3 cellular contexts compared by ENCODE assay signal in the genomic region with DNA sequence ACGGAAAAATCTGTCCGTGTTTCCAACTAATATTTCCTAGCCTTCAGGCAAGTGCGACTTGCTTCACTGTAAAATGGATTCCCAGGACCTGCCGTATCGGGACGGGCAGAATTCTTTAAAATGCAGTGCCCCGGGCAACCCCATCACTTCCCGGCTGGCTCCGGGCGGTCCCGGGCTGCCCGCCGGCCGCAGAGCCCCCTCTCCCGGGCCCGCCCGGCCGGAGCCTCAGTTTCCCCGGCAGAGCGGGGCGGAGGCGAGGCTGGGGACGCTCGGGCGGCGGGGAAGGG.
TF ChIP-seq lines count a peak whose summit lies in the region.

No MANE protein-coding gene starts in this region.

TF ChIP-seq in SK-N-SH, 30 proteins besides CTCF, POLR2A, EP300 and RAD21:
- no peak for TF ChIP-seq POLR2AphosphoS5 (IDR thresholded peaks at IDR 0.05; ENCODE audit: low read depth, low read length)
TF ChIP-seq in SK-N-SH: peak in this region for 0.

TF ChIP-seq in SK-N-SH treated with all-trans-retinoic acid at 6 μM for 48 hours, 23 proteins besides CTCF, POLR2A, EP300 and RAD21:
- TF ChIP-seq ZFP3 (CRISPR knock-in tag; IDR thresholded peaks at IDR 0.05) = no peak
- TF ChIP-seq, protein P1, sequence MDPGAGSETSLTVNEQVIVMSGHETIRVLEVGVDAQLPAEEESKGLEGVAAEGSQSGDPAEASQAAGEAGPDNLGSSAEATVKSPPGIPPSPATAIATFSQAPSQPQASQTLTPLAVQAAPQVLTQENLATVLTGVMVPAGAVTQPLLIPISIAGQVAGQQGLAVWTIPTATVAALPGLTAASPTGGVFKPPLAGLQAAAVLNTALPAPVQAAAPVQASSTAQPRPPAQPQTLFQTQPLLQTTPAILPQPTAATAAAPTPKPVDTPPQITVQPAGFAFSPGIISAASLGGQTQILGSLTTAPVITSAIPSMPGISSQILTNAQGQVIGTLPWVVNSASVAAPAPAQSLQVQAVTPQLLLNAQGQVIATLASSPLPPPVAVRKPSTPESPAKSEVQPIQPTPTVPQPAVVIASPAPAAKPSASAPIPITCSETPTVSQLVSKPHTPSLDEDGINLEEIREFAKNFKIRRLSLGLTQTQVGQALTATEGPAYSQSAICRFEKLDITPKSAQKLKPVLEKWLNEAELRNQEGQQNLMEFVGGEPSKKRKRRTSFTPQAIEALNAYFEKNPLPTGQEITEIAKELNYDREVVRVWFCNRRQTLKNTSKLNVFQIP (CRISPR knock-in tag; IDR thresholded peaks at IDR 0.05; ENCODE audit: borderline replicate concordance, low read depth) = no peak
- TF ChIP-seq ZNF8 (CRISPR knock-in tag; IDR thresholded peaks at IDR 0.05) = no peak

TF ChIP-seq in neural cell, 6 proteins besides CTCF, POLR2A, EP300 and RAD21:
- TF ChIP-seq SMC3 (conservative IDR thresholded peaks at IDR 0.05; ENCODE audit: poor library complexity) = no peak
- no peak for TF ChIP-seq MXI1 (conservative IDR thresholded peaks at IDR 0.05; ENCODE audit: poor library complexity, severe bottlenecking)
- TF ChIP-seq POLR2AphosphoS5 (IDR thresholded peaks at IDR 0.05) = no peak
- peak; percentile 55 for TF ChIP-seq EZH2 (IDR thresholded peaks at IDR 0.05; ENCODE audit: borderline replicate concordance, insufficient read depth, low read length, poor library complexity, severe bottlenecking)
- TF ChIP-seq, protein P2, sequence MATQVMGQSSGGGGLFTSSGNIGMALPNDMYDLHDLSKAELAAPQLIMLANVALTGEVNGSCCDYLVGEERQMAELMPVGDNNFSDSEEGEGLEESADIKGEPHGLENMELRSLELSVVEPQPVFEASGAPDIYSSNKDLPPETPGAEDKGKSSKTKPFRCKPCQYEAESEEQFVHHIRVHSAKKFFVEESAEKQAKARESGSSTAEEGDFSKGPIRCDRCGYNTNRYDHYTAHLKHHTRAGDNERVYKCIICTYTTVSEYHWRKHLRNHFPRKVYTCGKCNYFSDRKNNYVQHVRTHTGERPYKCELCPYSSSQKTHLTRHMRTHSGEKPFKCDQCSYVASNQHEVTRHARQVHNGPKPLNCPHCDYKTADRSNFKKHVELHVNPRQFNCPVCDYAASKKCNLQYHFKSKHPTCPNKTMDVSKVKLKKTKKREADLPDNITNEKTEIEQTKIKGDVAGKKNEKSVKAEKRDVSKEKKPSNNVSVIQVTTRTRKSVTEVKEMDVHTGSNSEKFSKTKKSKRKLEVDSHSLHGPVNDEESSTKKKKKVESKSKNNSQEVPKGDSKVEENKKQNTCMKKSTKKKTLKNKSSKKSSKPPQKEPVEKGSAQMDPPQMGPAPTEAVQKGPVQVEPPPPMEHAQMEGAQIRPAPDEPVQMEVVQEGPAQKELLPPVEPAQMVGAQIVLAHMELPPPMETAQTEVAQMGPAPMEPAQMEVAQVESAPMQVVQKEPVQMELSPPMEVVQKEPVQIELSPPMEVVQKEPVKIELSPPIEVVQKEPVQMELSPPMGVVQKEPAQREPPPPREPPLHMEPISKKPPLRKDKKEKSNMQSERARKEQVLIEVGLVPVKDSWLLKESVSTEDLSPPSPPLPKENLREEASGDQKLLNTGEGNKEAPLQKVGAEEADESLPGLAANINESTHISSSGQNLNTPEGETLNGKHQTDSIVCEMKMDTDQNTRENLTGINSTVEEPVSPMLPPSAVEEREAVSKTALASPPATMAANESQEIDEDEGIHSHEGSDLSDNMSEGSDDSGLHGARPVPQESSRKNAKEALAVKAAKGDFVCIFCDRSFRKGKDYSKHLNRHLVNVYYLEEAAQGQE (IDR thresholded peaks at IDR 0.05; ENCODE audit: borderline replicate concordance) = no peak
- TF ChIP-seq TAF1 (IDR thresholded peaks at IDR 0.05; ENCODE audit: low read depth) = no peak
